Comparison of ENCODE assay signal across 21 cellular contexts in genomic region chr7:4731803-4732202, GRCh38. TPM values are rescaled to one million over a fixed set of nuclear protein-coding genes. Genes with fewer than 3 reads are reported as not detected.
DNase-seq lines count a peak whose midpoint lies in the region; ATAC-seq and TF ChIP-seq lines count a peak whose summit lies in the region.
"Had no signal": no experiment of that assay in that cellular context is flagged by ENCODE, and none has a peak within 500 bp of the region (broad histone marks: within the 10 kb centered on the region; RNA-seq: fewer than 3 reads in every experiment).

No MANE protein-coding gene starts in this region.

- no peak overlapping the region for H3K4me3 ChIP-seq in CD4-positive, CD25-positive, alpha-beta regulatory T cell (ENCODE audit: low read depth, low read length)
- H3K4me3 ChIP-seq: GM23338, HAP-1, PC-9 had no signal

- no peaks in the 10 kb centered on the region for H3K27me3 Mint-ChIP-seq in CD4-positive, CD25-positive, alpha-beta regulatory T cell
- H3K27me3 Mint-ChIP-seq in activated T-cell treated with anti-CD3 and anti-CD28 coated beads, Interleukin-2, amount 50 U/mL, for 4 hours (ENCODE audit: low read depth): no peaks in the 10 kb centered on the region

- H3K36me3 Mint-ChIP-seq in CD4-positive, CD25-positive, alpha-beta regulatory T cell: peaks cover 15% of the 10 kb centered on the region
- H3K36me3 Mint-ChIP-seq in stimulated activated effector memory CD8-positive, alpha-beta T cell treated with anti-CD3 and anti-CD28 coated beads, Interleukin-12 subunit alpha, Interleukin-12 subunit beta, amount 100 ng/mL, for 72 hours: peaks cover 17% of the 10 kb centered on the region
- peaks cover 11% of the 10 kb centered on the region for H3K36me3 Mint-ChIP-seq in activated T-cell treated with anti-CD3 and anti-CD28 coated beads, Interleukin-2, amount 50 U/mL, for 4 hours (ENCODE audit: insufficient read depth)

- no peaks in the 10 kb centered on the region for H3K9me3 Mint-ChIP-seq in CD4-positive, CD25-positive, alpha-beta regulatory T cell
- H3K9me3 Mint-ChIP-seq in stimulated activated effector memory CD8-positive, alpha-beta T cell treated with anti-CD3 and anti-CD28 coated beads, Interleukin-12 subunit alpha, Interleukin-12 subunit beta, amount 100 ng/mL, for 72 hours: no peaks in the 10 kb centered on the region
- H3K9me3 Mint-ChIP-seq in activated T-cell treated with anti-CD3 and anti-CD28 coated beads, Interleukin-2, amount 50 U/mL, for 4 hours: no peaks in the 10 kb centered on the region
- H3K9me3 Mint-ChIP-seq: CD8-positive, alpha-beta T cell; GM23338 had no signal

- ATAC-seq in CD4-positive, CD25-positive, alpha-beta regulatory T cell (ENCODE audit: low read depth in 2 of 2): no peak
- ATAC-seq in foreskin keratinocyte (peak; percentile 22), GM18868 (IDR thresholded peaks at IDR 0.05; ENCODE audit: unreplicated experiment) (no peak)
- no peak for ATAC-seq in stimulated activated effector memory CD8-positive, alpha-beta T cell treated with anti-CD3 and anti-CD28 coated beads, Interleukin-12 subunit alpha, Interleukin-12 subunit beta, amount 100 ng/mL, for 72 hours
- no peak for ATAC-seq in activated T-cell treated with anti-CD3 and anti-CD28 coated beads, Interleukin-2, amount 50 U/mL, for 4 hours
- ATAC-seq: CD8-positive, alpha-beta T cell; GM23338; HepG2 had no signal

- no peak overlapping the region for H3K4me3 Mint-ChIP-seq in CD4-positive, CD25-positive, alpha-beta regulatory T cell
- no peak overlapping the region for H3K4me3 Mint-ChIP-seq in stimulated activated effector memory CD8-positive, alpha-beta T cell treated with anti-CD3 and anti-CD28 coated beads, Interleukin-12 subunit alpha, Interleukin-12 subunit beta, amount 100 ng/mL, for 72 hours
- H3K4me3 Mint-ChIP-seq in activated T-cell treated with anti-CD3 and anti-CD28 coated beads, Interleukin-2, amount 50 U/mL, for 4 hours: no peak overlapping the region
- H3K4me3 Mint-ChIP-seq: GM23338 had no signal

- H3K36me3 ChIP-seq in CD4-positive, CD25-positive, alpha-beta regulatory T cell (ENCODE audit: control insufficient read depth, insufficient read depth, low read length): peaks cover 13% of the 10 kb centered on the region
- H3K36me3 ChIP-seq: HAP-1 had no signal

- H3K27ac ChIP-seq in CD4-positive, CD25-positive, alpha-beta regulatory T cell (ENCODE audit: insufficient read depth, low read length, poor library complexity, severe bottlenecking): no peak overlapping the region
- no peak overlapping the region for H3K27ac ChIP-seq in foreskin keratinocyte
- H3K27ac ChIP-seq: HL-60, PC-9 had no signal

- DNase-seq in CD4-positive, CD25-positive, alpha-beta regulatory T cell: no peak
- peak; percentile 68 for DNase-seq in ELF-1 (ENCODE audit: low read depth, low spot score)
- DNase-seq in foreskin keratinocyte: no peak
- DNase-seq in stimulated activated effector memory CD8-positive, alpha-beta T cell treated with anti-CD3 and anti-CD28 coated beads, Interleukin-12 subunit alpha, Interleukin-12 subunit beta, amount 100 ng/mL, for 72 hours (ENCODE audit: low spot score in 2 of 2): no peak
- DNase-seq in activated CD4-positive, CD25-positive, alpha-beta regulatory T cell (lab: John Stamatoyannopoulos, UW): no peak
- no peak for DNase-seq in activated T-cell treated with anti-CD3 and anti-CD28 coated beads, Interleukin-2, amount 50 U/mL, for 4 hours
- DNase-seq: DMS153, KBM-7, NCI-H1092, NCI-H1436, NCI-H187 treated with DMSO at 0.1 percent for 48 hours, NCI-H2107, NCI-H69, SIG-M5 had no signal

- peaks cover 9% of the 10 kb centered on the region for H3K4me1 ChIP-seq in CD4-positive, CD25-positive, alpha-beta regulatory T cell (ENCODE audit: control insufficient read depth, insufficient read depth, low read length, poor library complexity, severe bottlenecking)
- H3K4me1 ChIP-seq in foreskin keratinocyte: no peaks in the 10 kb centered on the region
- H3K4me1 ChIP-seq: HAP-1 had no signal

- H3K27ac Mint-ChIP-seq in CD4-positive, CD25-positive, alpha-beta regulatory T cell: peak overlapping the region in 2 of 3 donors; percentile 57 to 65
- H3K27ac Mint-ChIP-seq in stimulated activated effector memory CD8-positive, alpha-beta T cell treated with anti-CD3 and anti-CD28 coated beads, Interleukin-12 subunit alpha, Interleukin-12 subunit beta, amount 100 ng/mL, for 72 hours: peak overlapping the region; percentile 45
- H3K27ac Mint-ChIP-seq: GM23338 had no signal

- no peaks in the 10 kb centered on the region for H3K27me3 ChIP-seq in CD4-positive, CD25-positive, alpha-beta regulatory T cell (ENCODE audit: control insufficient read depth, insufficient read depth, low read length)
- no peaks in the 10 kb centered on the region for H3K27me3 ChIP-seq in foreskin keratinocyte

- H3K9me3 ChIP-seq in CD4-positive, CD25-positive, alpha-beta regulatory T cell (ENCODE audit: control insufficient read depth in 2 of 2, low read length in 2 of 2): no peaks in the 10 kb centered on the region
- H3K9me3 ChIP-seq: HAP-1 had no signal

- no peak for TF ChIP-seq CTCF in foreskin keratinocyte (conservative IDR thresholded peaks at IDR 0.05)

- peaks cover 0 to 59% (median 17%) of the 10 kb centered on the region in 4 donors for H3K4me1 Mint-ChIP-seq in CD4-positive, CD25-positive, alpha-beta regulatory T cell
- H3K4me1 Mint-ChIP-seq in stimulated activated effector memory CD8-positive, alpha-beta T cell treated with anti-CD3 and anti-CD28 coated beads, Interleukin-12 subunit alpha, Interleukin-12 subunit beta, amount 100 ng/mL, for 72 hours: peaks cover 29% of the 10 kb centered on the region
- peaks cover 62% of the 10 kb centered on the region for H3K4me1 Mint-ChIP-seq in activated T-cell treated with anti-CD3 and anti-CD28 coated beads, Interleukin-2, amount 50 U/mL, for 4 hours (ENCODE audit: low read depth)
- H3K4me1 Mint-ChIP-seq: GM23338 had no signal

RNA-seq across cellular contexts. Expression of gene AP5Z1, which starts 43.6 kb away (rescaled TPM):
- 130 TPM for total RNA-seq in CD4-positive, CD25-positive, alpha-beta regulatory T cell
- polyA plus RNA-seq in CD4-positive, CD25-positive, alpha-beta regulatory T cell: 10 to 100 TPM; 36.3 to 51.9 (median 44.7) TPM
- 21.3 and 25.8 TPM in 2 replicates for total RNA-seq in foreskin keratinocyte
- 21.8 and 29.1 TPM in 2 replicates for polyA plus RNA-seq in foreskin keratinocyte
- 10 to 100 TPM; 81.1 to 92.3 (median 84.4) TPM for total RNA-seq in activated T-cell treated with anti-CD3 and anti-CD28 coated beads, Interleukin-2, amount 50 U/mL, for 4 hours

RNA-seq across cellular contexts. Expression of gene FOXK1, which starts 49.7 kb away (rescaled TPM):
- 55.1 TPM for total RNA-seq in CD4-positive, CD25-positive, alpha-beta regulatory T cell
- polyA plus RNA-seq in CD4-positive, CD25-positive, alpha-beta regulatory T cell: 1 to 10 TPM; 1.8 to 4.1 (median 2.3) TPM
- 20.9 and 22.2 TPM in 2 replicates for total RNA-seq in foreskin keratinocyte
- 3.6 and 3.8 TPM in 2 replicates for polyA plus RNA-seq in foreskin keratinocyte
- 10 to 100 TPM; 46.6 to 47.9 (median 46.8) TPM for total RNA-seq in activated T-cell treated with anti-CD3 and anti-CD28 coated beads, Interleukin-2, amount 50 U/mL, for 4 hours
